ENCODE assay signal across 16 cellular contexts in genomic region chr17:45813051-45813731, GRCh38. TPM values are rescaled to one million over a fixed set of nuclear protein-coding genes. Genes with fewer than 3 reads are reported as not detected.
A peak's percentile ranks its signal among the peaks of the same experiment; 100 is the strongest.
DNase-seq lines count a peak whose midpoint lies in the region; ATAC-seq, FAIRE-seq and TF ChIP-seq lines count a peak whose summit lies in the region.
"Had no signal": no experiment of that assay in that cellular context is flagged by ENCODE, and none has a peak within 500 bp of the region (broad histone marks: within the 10 kb centered on the region; RNA-seq: fewer than 3 reads in every experiment).

No MANE protein-coding gene starts in this region.

- H3K27me3 ChIP-seq in PC-3 (ENCODE audit: low read length): peaks cover under 1% of the 10 kb centered on the region; the same call in 1 of the 2 replicates
- H3K27me3 ChIP-seq: vagina had no signal

- no peak for FAIRE-seq in frontal cortex (lab: Jason Lieb, UNC)
- FAIRE-seq: GM18507 had no signal

- DNase-seq in PC-3 (no peak), frontal cortex (ENCODE audit: low spot score in 2 of 2) (peak; percentile 52 to 66), osteocyte (ENCODE audit: extremely low spot score, unreplicated experiment) (no peak), HK-2 (ENCODE audit: unreplicated experiment) (no peak), NCI-H1417 (lab: John Stamatoyannopoulos, UW) (no peak)
- DNase-seq in activated CD4-positive, CD25-positive, alpha-beta regulatory T cell treated with anti-CD3 and anti-CD28 coated beads, Interleukin-2, amount 50 U/mL, for 72 hours: no peak
- DNase-seq: COR-L47, NCI-H1417 treated with DMSO at 0.1 percent for 48 hours, T-helper 9 cell had no signal

- CTCF ChIA-PET in PC-3 (lab: Charles Lee): interaction anchor here (1.0 kb wide), 1 partner anchor 91 kb away, joined by 4 read pairs; no protein-coding TSS in a partner anchor

- no peak for ATAC-seq in PC-3
- ATAC-seq in GM18520 (IDR thresholded peaks at IDR 0.05; ENCODE audit: unreplicated experiment): no peak

- BruUV-seq in PC-3 (replicated peaks; lab: Mats Ljungman, UMichigan): no TSS peak

- H4K20me1 ChIP-seq in PC-3 (ENCODE audit: low read length): no peaks in the 10 kb centered on the region

- intact Hi-C loops in PC-3 (cut with micrococcal nuclease): no loop called here

- no peaks in the 10 kb centered on the region for H3K79me2 ChIP-seq in PC-3 (ENCODE audit: low read length)

- no peak overlapping the region for H2AFZ ChIP-seq in PC-3 (ENCODE audit: low read length)

- TF ChIP-seq CTCF in GM12873 (IDR thresholded peaks at IDR 0.05; ENCODE audit: insufficient read depth, low read depth, low read length, missing control alignments) (peak; percentile 20), PC-3 (conservative IDR thresholded peaks at IDR 0.05; ENCODE audit: low read depth, low read length) (0 out of 2 replicates have a peak, but pooled peaks have one; percentile 22), osteocyte (IDR thresholded peaks at IDR 0.05) (peak; percentile 27)

- no peak overlapping the region for H3K27ac Mint-ChIP-seq in osteocyte (ENCODE audit: unreplicated experiment)

- no peaks in the 10 kb centered on the region for H3F3A ChIP-seq in PC-3 (ENCODE audit: low read length, unreplicated experiment)

- H3K4me3 ChIP-seq in PC-3 (ENCODE audit: low read length): no peak overlapping the region
- H3K4me3 ChIP-seq: lung, vagina had no signal

- no peaks in the 10 kb centered on the region for H3K9me2 ChIP-seq in PC-3 (replicated peaks; ENCODE audit: low read length)

- no peaks in the 10 kb centered on the region for H3K4me1 Mint-ChIP-seq in osteocyte (ENCODE audit: unreplicated experiment)

- H3K4me2 ChIP-seq in PC-3 (ENCODE audit: low read length): no peak overlapping the region

- H3K27ac ChIP-seq in PC-3 (ENCODE audit: low read length): no peak overlapping the region
- H3K27ac ChIP-seq: vagina had no signal

- no peaks in the 10 kb centered on the region for H3K36me3 Mint-ChIP-seq in osteocyte (ENCODE audit: unreplicated experiment)

- H3K4me3 Mint-ChIP-seq in osteocyte (ENCODE audit: unreplicated experiment): no peak overlapping the region

- H3K9me3 Mint-ChIP-seq in osteocyte (ENCODE audit: unreplicated experiment): no peaks in the 10 kb centered on the region

- H3K27me3 Mint-ChIP-seq in osteocyte (ENCODE audit: unreplicated experiment): peaks cover 11% of the 10 kb centered on the region

- no peaks in the 10 kb centered on the region for H3K36me3 ChIP-seq in PC-3 (ENCODE audit: low read depth, low read length)
- H3K36me3 ChIP-seq: vagina had no signal

- no peak overlapping the region for H3K9ac ChIP-seq in PC-3 (ENCODE audit: low read length)

- H3K9me3 ChIP-seq in PC-3 (ENCODE audit: low read length): no peaks in the 10 kb centered on the region
- H3K9me3 ChIP-seq: vagina had no signal

- H3K4me1 ChIP-seq in PC-3 (ENCODE audit: insufficient read depth, low read length): no peaks in the 10 kb centered on the region
- H3K4me1 ChIP-seq: vagina had no signal

- POLR2A ChIA-PET in PC-3 (lab: Charles Lee; ENCODE audit: unreplicated experiment): no interaction called here

RNA-seq across cellular contexts. Expression of gene CRHR1, which starts 29.1 kb away (rescaled TPM):
- not detected in 2 replicates for total RNA-seq in PC-3 (2014; rRNA removed)
- total RNA-seq in frontal cortex: 3.7 TPM
- total RNA-seq in osteocyte: not detected in 2 replicates
- total RNA-seq: bronchial epithelial cell, fibroblast of lung, lung had no signal

RNA-seq across cellular contexts. Expression of gene SPPL2C, which starts 31.5 kb away (rescaled TPM):
- not detected in 2 replicates for total RNA-seq in PC-3 (2014; rRNA removed)
- total RNA-seq in frontal cortex: not detected
- total RNA-seq in osteocyte: not detected in 2 replicates
- total RNA-seq: bronchial epithelial cell, fibroblast of lung, lung, vagina had no signal

Comparison
In these comparisons a context has a peak if more than half of its experiments do, and no peak if none do; other contexts are left out.
1. DNase-seq: peak in frontal cortex (2 of 2); none in PC-3 (single experiment), osteocyte (single experiment), activated CD4-positive, CD25-positive, alpha-beta regulatory T cell treated with anti-CD3 and anti-CD28 coated beads, Interleukin-2, amount 50 U/mL, for 72 hours (single experiment), HK-2 (single experiment) and NCI-H1417 (0 of 3).
2. Peak in every context shown above with its lines, with median percentiles within 50 percentile points of each other: CTCF ChIP-seq.